ENCODE assay signal across 8 cellular contexts in genomic region chr7:141631525-141631924, GRCh38.
"Had no signal": no experiment of that assay in that cellular context is flagged by ENCODE, and none has a peak within 500 bp of the region (broad histone marks: within the 10 kb centered on the region; RNA-seq: fewer than 3 reads in every experiment).

No MANE protein-coding gene starts in this region.

- H3K4me3 ChIP-seq: GM12878 had no signal

- DNase-seq: GDM1, GF-D8 had no signal

- FAIRE-seq: G401.6, GM12878, GM12891, GM12892, GM18507, GM19239 had no signal

- ATAC-seq: GM12878 had no signal
